ENCODE assay signal across 19 cellular contexts in the genomic region with DNA sequence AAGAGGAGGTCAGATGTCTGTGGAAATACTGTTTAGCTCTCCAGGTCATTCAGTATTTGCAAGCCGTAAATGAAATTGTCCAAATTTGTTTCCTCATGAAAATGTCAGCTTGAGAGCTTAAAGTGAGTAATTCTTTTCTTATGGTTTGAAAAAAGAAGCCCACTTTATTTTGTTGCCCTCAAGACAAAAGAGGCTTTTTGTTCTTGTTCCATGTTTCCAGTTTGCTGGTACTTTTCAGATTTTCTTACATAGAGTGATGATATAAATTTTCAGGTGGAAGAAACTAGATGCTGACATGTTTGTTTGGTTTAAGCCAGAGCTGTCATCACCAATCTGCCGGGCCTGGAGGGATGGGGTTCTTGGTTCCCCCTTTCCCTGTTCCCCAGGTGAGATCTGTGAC.
"Had no signal": no experiment of that assay in that cellular context is flagged by ENCODE, and none has a peak within 500 bp of the region (broad histone marks: within the 10 kb centered on the region; RNA-seq: fewer than 3 reads in every experiment).

No MANE protein-coding gene starts in this region.

- DNase-seq: colonic mucosa; cortex of kidney; dermis blood vessel endothelial cell; dorsolateral prefrontal cortex; effector CD4-positive, alpha-beta T cell; effector CD8-positive, alpha-beta T cell; effector memory CD4-positive, alpha-beta T cell; effector memory CD8-positive, alpha-beta T cell; endodermal cell; erythroblast; esophagus squamous epithelium; foreskin fibroblast; foreskin keratinocyte; foreskin melanocyte; gastrocnemius medialis; glutamatergic neuron; head of caudate nucleus; heart left ventricle; heart right ventricle had no signal
